ENCODE assay signal across 21 cellular contexts in the genomic region with DNA sequence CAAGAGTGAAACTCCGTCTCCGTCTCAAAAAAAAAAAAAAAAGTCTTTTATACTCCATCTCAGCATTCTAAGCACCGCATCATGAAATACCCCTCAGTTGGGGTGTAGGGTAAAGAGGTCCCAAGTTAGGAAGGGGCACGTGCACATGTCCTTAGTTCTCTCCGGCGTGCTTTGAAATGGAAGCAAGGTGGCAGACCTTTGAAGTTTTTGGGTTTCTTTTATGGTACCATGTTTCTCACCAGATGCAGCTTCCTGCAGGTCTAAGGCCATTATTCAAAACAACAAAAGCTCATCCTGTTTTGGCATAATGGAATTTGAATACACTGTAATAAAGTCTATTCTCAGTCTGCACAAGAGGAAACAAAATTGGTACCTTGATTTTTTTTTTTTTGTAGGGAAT. TPM values are rescaled to one million over a fixed set of nuclear protein-coding genes. Genes with fewer than 3 reads are reported as not detected.
"Had no signal": no experiment of that assay in that cellular context is flagged by ENCODE, and none has a peak within 500 bp of the region (broad histone marks: within the 10 kb centered on the region; RNA-seq: fewer than 3 reads in every experiment).

No MANE protein-coding gene starts in this region.

- H3K4me3 Mint-ChIP-seq: activated B cell treated with CpG ODN at 0.5 μM for 24 hours; activated CD4-positive, alpha-beta memory T cell treated with anti-CD3 and anti-CD28 coated beads for 36 hours; activated CD4-positive, alpha-beta T cell treated with anti-CD3 and anti-CD28 coated beads for 36 hours; activated T-helper 17 cell treated with anti-CD3 and anti-CD28 coated beads, Interleukin-2, amount 50 U/mL, for 72 hours; central memory CD8-positive, alpha-beta T cell; memory B cell; nephron progenitor cell; stimulated activated naive CD8-positive, alpha-beta T cell treated with anti-CD3 and anti-CD28 coated beads, Interleukin-15, Interleukin-2, amounts not matched to agents 100 ng/mL and 50 ng/mL, for 24 hours; T-helper 17 cell had no signal

- H3K27ac Mint-ChIP-seq: activated B cell treated with CpG ODN at 0.5 μM for 24 hours; activated CD4-positive, alpha-beta memory T cell treated with anti-CD3 and anti-CD28 coated beads for 36 hours; activated CD4-positive, alpha-beta T cell treated with anti-CD3 and anti-CD28 coated beads for 36 hours; memory B cell; nephron progenitor cell; stimulated activated naive CD8-positive, alpha-beta T cell treated with anti-CD3 and anti-CD28 coated beads, Interleukin-15, Interleukin-2, amounts not matched to agents 100 ng/mL and 50 ng/mL, for 24 hours; T-helper 17 cell had no signal

- H3K9me3 ChIP-seq: breast epithelium, gastroesophageal sphincter, pancreas, tibial artery had no signal

- H3K27me3 ChIP-seq: breast epithelium, gastroesophageal sphincter, heart left ventricle, pancreas, tibial artery had no signal

- H3K4me1 ChIP-seq: breast epithelium, pancreas, tibial artery had no signal

- H3K36me3 ChIP-seq: breast epithelium had no signal

- DNase-seq: activated B cell treated with CpG ODN at 0.5 μM for 24 hours; activated CD4-positive, alpha-beta memory T cell treated with anti-CD3 and anti-CD28 coated beads for 36 hours; activated CD4-positive, alpha-beta T cell treated with anti-CD3 and anti-CD28 coated beads for 36 hours; activated T-cell treated with anti-CD3 and anti-CD28 coated beads, Interleukin-2, amount 50 U/mL, for 1 hour; amniotic stem cell; heart left ventricle; islet precursor cell; left cardiac atrium; nephron progenitor cell; pancreas; stimulated activated CD4-positive, alpha-beta T cell treated with anti-CD3 and anti-CD28 coated beads, Interleukin-4, amount 100 ng/mL, for 4 hours; T-helper 17 cell; tibial artery had no signal

- H3K9me3 Mint-ChIP-seq: activated B cell treated with CpG ODN at 0.5 μM for 24 hours; activated CD4-positive, alpha-beta memory T cell treated with anti-CD3 and anti-CD28 coated beads for 36 hours; activated T-helper 17 cell treated with anti-CD3 and anti-CD28 coated beads, Interleukin-2, amount 50 U/mL, for 72 hours; central memory CD8-positive, alpha-beta T cell; stimulated activated naive CD8-positive, alpha-beta T cell treated with anti-CD3 and anti-CD28 coated beads, Interleukin-15, Interleukin-2, amounts not matched to agents 100 ng/mL and 50 ng/mL, for 24 hours had no signal

- H3K4me3 ChIP-seq: breast epithelium, gastroesophageal sphincter, heart left ventricle, pancreas, tibial artery had no signal

- H3K27ac ChIP-seq: breast epithelium, epithelial cell of prostate, gastroesophageal sphincter, heart left ventricle, pancreas, tibial artery had no signal

- H3K27me3 Mint-ChIP-seq: activated B cell treated with CpG ODN at 0.5 μM for 24 hours; activated CD4-positive, alpha-beta memory T cell treated with anti-CD3 and anti-CD28 coated beads for 36 hours; activated CD4-positive, alpha-beta T cell treated with anti-CD3 and anti-CD28 coated beads for 36 hours; activated T-helper 17 cell treated with anti-CD3 and anti-CD28 coated beads, Interleukin-2, amount 50 U/mL, for 72 hours; central memory CD8-positive, alpha-beta T cell; memory B cell; stimulated activated naive CD8-positive, alpha-beta T cell treated with anti-CD3 and anti-CD28 coated beads, Interleukin-15, Interleukin-2, amounts not matched to agents 100 ng/mL and 50 ng/mL, for 24 hours; T-helper 17 cell had no signal

- ATAC-seq: activated CD4-positive, alpha-beta T cell treated with anti-CD3 and anti-CD28 coated beads for 36 hours; activated T-helper 17 cell treated with anti-CD3 and anti-CD28 coated beads, Interleukin-2, amount 50 U/mL, for 72 hours; gastroesophageal sphincter; heart left ventricle; left cardiac atrium; pancreas; right cardiac atrium; T-helper 17 cell had no signal

RNA-seq across cellular contexts. Expression of a gene that starts 38.9 kb away (rescaled TPM):
- total RNA-seq: activated CD4-positive, alpha-beta memory T cell treated with anti-CD3 and anti-CD28 coated beads for 36 hours had no signal
